ENCODE assay signal across 19 cellular contexts in genomic region chr2:69615078-69615630, GRCh38. TPM values are rescaled to one million over a fixed set of nuclear protein-coding genes. Genes with fewer than 3 reads are reported as not detected.
DNase-seq lines count a peak whose midpoint lies in the region; ATAC-seq lines count a peak whose summit lies in the region.
"Had no signal": no experiment of that assay in that cellular context is flagged by ENCODE, and none has a peak within 500 bp of the region (broad histone marks: within the 10 kb centered on the region; RNA-seq: fewer than 3 reads in every experiment).

No MANE protein-coding gene starts in this region.

- ATAC-seq in naive thymus-derived CD8-positive, alpha-beta T cell: no peak
- ATAC-seq in HG03097 (IDR thresholded peaks at IDR 0.05; ENCODE audit: low FRiP score, unreplicated experiment) (no peak), HG03354 (IDR thresholded peaks at IDR 0.05; ENCODE audit: poor library complexity, severe bottlenecking, unreplicated experiment) (no peak)
- ATAC-seq: activated T-helper 17 cell treated with anti-CD3 and anti-CD28 coated beads, Interleukin-2, amount 50 U/mL, for 72 hours; heart right ventricle; Right ventricle myocardium inferior had no signal

- DNase-seq in DMS53 (lab: John Stamatoyannopoulos, UW) (peak; percentile 4), DMS53 treated with DMSO at 0.1 percent for 48 hours (lab: John Stamatoyannopoulos, UW; ENCODE audit: unreplicated experiment) (no peak), ELF-1 (ENCODE audit: low read depth, low spot score) (peak; percentile 31), NCI-H2171 (lab: John Stamatoyannopoulos, UW) (no peak)
- no peak for DNase-seq in naive thymus-derived CD8-positive, alpha-beta T cell
- DNase-seq: activated CD8-positive, alpha-beta memory T cell treated with anti-CD3 and anti-CD28 coated beads for 24 hours; anterior cingulate cortex; GM23248; heart right ventricle; MG63; NCI-H1694; posterior cingulate gyrus; stimulated activated CD4-positive, alpha-beta T cell treated with anti-CD3 and anti-CD28 coated beads, Interleukin-4, amount 100 ng/mL, for 4 hours; T-helper 1 cell had no signal

- POLR2A ChIA-PET in naive thymus-derived CD8-positive, alpha-beta T cell (lab: Charles Lee): interaction anchor here (1.6 kb wide), 1 partner anchor 30 kb away, joined by 5 read pairs; no protein-coding TSS in a partner anchor

- H3K9me3 Mint-ChIP-seq in activated naive CD8-positive, alpha-beta T cell (ENCODE audit: low read depth): peaks cover 2% of the 10 kb centered on the region
- H3K9me3 Mint-ChIP-seq in naive thymus-derived CD8-positive, alpha-beta T cell: peaks cover 0 to 9% (median 0%) of the 10 kb centered on the region in 9 donors
- H3K9me3 Mint-ChIP-seq: activated T-helper 17 cell treated with anti-CD3 and anti-CD28 coated beads, Interleukin-2, amount 50 U/mL, for 72 hours had no signal

- peak overlapping the region; percentile 67 for H3K27ac Mint-ChIP-seq in activated naive CD8-positive, alpha-beta T cell
- H3K27ac Mint-ChIP-seq in naive thymus-derived CD8-positive, alpha-beta T cell: peak overlapping the region; percentile 4 to 73 (median 44)

- H3K4me1 Mint-ChIP-seq in activated naive CD8-positive, alpha-beta T cell (ENCODE audit: low read depth): peaks cover 55% of the 10 kb centered on the region
- peaks cover 25 to 57% (median 55%) of the 10 kb centered on the region in 4 donors for H3K4me1 Mint-ChIP-seq in naive thymus-derived CD8-positive, alpha-beta T cell

- no peak overlapping the region for H3K4me3 Mint-ChIP-seq in activated naive CD8-positive, alpha-beta T cell
- peak overlapping the region in 2 of 10 donors; percentile 4 to 23 for H3K4me3 Mint-ChIP-seq in naive thymus-derived CD8-positive, alpha-beta T cell

- H3K27me3 Mint-ChIP-seq in activated naive CD8-positive, alpha-beta T cell: no peaks in the 10 kb centered on the region
- no peaks in the 10 kb centered on the region for H3K27me3 Mint-ChIP-seq in naive thymus-derived CD8-positive, alpha-beta T cell
- H3K27me3 Mint-ChIP-seq: activated T-helper 17 cell treated with anti-CD3 and anti-CD28 coated beads, Interleukin-2, amount 50 U/mL, for 72 hours had no signal

- H3K36me3 Mint-ChIP-seq in activated naive CD8-positive, alpha-beta T cell: peaks cover 25% of the 10 kb centered on the region
- H3K36me3 Mint-ChIP-seq in naive thymus-derived CD8-positive, alpha-beta T cell: peaks cover 20 to 54% (median 37%) of the 10 kb centered on the region in 3 donors

RNA-seq across cellular contexts. Expression of gene AAK1, which starts 28.4 kb away (rescaled TPM):
- total RNA-seq in naive thymus-derived CD8-positive, alpha-beta T cell: 100 to 1,000 TPM; 216 to 222 TPM
- polyA plus RNA-seq in naive thymus-derived CD8-positive, alpha-beta T cell: 100 to 1,000 TPM in 1 of 3 donors, 10 to 100 TPM in 2; 59.8 to 106 (median 97.3) TPM

Comparison
In these comparisons a context has a peak if more than half of its experiments do, and no peak if none do; other contexts are left out.
1. DNase-seq: peak in DMS53 (single experiment) and ELF-1 (single experiment); none in DMS53 treated with DMSO at 0.1 percent for 48 hours (single experiment), naive thymus-derived CD8-positive, alpha-beta T cell (0 of 10) and NCI-H2171 (single experiment).